ENCODE assay signal across 1 cellular context in genomic region chr7:129055294-129055816, GRCh38.
TF ChIP-seq lines count a peak whose summit lies in the region.

No MANE protein-coding gene starts in this region.

TF ChIP-seq in K562, 482 proteins besides CTCF, POLR2A, EP300 and RAD21 (continued from another document and continues in another):
- TF ChIP-seq NR0B1 (IDR thresholded peaks at IDR 0.05; ENCODE audit: partially characterized antibody) = no peak
- no peak for TF ChIP-seq MAFK (IDR thresholded peaks at IDR 0.05; ENCODE audit: low read length)
- no peak for TF ChIP-seq SMAD1 (IDR thresholded peaks at IDR 0.05; ENCODE audit: low read depth, low read length, partially characterized antibody)
- no peak for TF ChIP-seq CREB5 (CRISPR knock-in tag; IDR thresholded peaks at IDR 0.05)
- TF ChIP-seq NONO (IDR thresholded peaks at IDR 0.05; ENCODE audit: low read depth in 2 of 2, low read length in 1 of 2) = no peak
- TF ChIP-seq KHSRP (IDR thresholded peaks at IDR 0.05) = no peak
- TF ChIP-seq ZZZ3 (IDR thresholded peaks at IDR 0.05) = no peak
- no peak for TF ChIP-seq TCFL5 (CRISPR knock-in tag; conservative IDR thresholded peaks at IDR 0.05)
- TF ChIP-seq ELF1 (tag; IDR thresholded peaks at IDR 0.05) = peak; percentile 73
- no peak for TF ChIP-seq FOXP1 (CRISPR knock-in tag; IDR thresholded peaks at IDR 0.05)
- TF ChIP-seq, protein P1, sequence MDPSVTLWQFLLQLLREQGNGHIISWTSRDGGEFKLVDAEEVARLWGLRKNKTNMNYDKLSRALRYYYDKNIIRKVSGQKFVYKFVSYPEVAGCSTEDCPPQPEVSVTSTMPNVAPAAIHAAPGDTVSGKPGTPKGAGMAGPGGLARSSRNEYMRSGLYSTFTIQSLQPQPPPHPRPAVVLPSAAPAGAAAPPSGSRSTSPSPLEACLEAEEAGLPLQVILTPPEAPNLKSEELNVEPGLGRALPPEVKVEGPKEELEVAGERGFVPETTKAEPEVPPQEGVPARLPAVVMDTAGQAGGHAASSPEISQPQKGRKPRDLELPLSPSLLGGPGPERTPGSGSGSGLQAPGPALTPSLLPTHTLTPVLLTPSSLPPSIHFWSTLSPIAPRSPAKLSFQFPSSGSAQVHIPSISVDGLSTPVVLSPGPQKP (CRISPR knock-in tag; IDR thresholded peaks at IDR 0.05) = no peak
- TF ChIP-seq ZNF140 (CRISPR knock-in tag; IDR thresholded peaks at IDR 0.05) = no peak
- no peak for TF ChIP-seq BHLHE40 (IDR thresholded peaks at IDR 0.05; ENCODE audit: low read length)
- no peak for TF ChIP-seq GATAD2A (IDR thresholded peaks at IDR 0.05)
- no peak for TF ChIP-seq GABPB2 (CRISPR knock-in tag; conservative IDR thresholded peaks at IDR 0.05)
- TF ChIP-seq ZNF197 (CRISPR knock-in tag; IDR thresholded peaks at IDR 0.05; ENCODE audit: low read depth) = no peak
- no peak for TF ChIP-seq CREM (IDR thresholded peaks at IDR 0.05; ENCODE audit: low read depth)
- TF ChIP-seq NR1H2 (CRISPR knock-in tag; IDR thresholded peaks at IDR 0.05) = no peak
- TF ChIP-seq ZNF3 (CRISPR knock-in tag; IDR thresholded peaks at IDR 0.05) = no peak
- TF ChIP-seq HNRNPL (IDR thresholded peaks at IDR 0.05; ENCODE audit: low read depth, low read length) = no peak
- TF ChIP-seq RERE (CRISPR knock-in tag; IDR thresholded peaks at IDR 0.05; ENCODE audit: borderline replicate concordance) = peak; percentile 8; the same call in 1 of the 2 replicates
- TF ChIP-seq ZBTB8A (IDR thresholded peaks at IDR 0.05; ENCODE audit: partially characterized antibody) = no peak
- TF ChIP-seq, protein P2, sequence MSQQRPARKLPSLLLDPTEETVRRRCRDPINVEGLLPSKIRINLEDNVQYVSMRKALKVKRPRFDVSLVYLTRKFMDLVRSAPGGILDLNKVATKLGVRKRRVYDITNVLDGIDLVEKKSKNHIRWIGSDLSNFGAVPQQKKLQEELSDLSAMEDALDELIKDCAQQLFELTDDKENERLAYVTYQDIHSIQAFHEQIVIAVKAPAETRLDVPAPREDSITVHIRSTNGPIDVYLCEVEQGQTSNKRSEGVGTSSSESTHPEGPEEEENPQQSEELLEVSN (IDR thresholded peaks at IDR 0.05; ENCODE audit: borderline replicate concordance in 1 of 2, extremely low read depth in 1 of 2, insufficient read depth in 1 of 2, insufficient read length in 1 of 2, low read depth in 1 of 2, low read length in 1 of 2, poor library complexity in 1 of 2, severe bottlenecking in 1 of 2) = peak in 1 of 2 experiments; percentile 4
- no peak for TF ChIP-seq HMGN3 (IDR thresholded peaks at IDR 0.05; ENCODE audit: borderline replicate concordance, extremely low read depth, insufficient read length, low read depth, low read length)
- no peak for TF ChIP-seq MLLT1 (IDR thresholded peaks at IDR 0.05)
- TF ChIP-seq ZNF778 (CRISPR knock-in tag; IDR thresholded peaks at IDR 0.05) = no peak
- TF ChIP-seq AFF4 (CRISPR knock-in tag; IDR thresholded peaks at IDR 0.05) = 0 out of 2 replicates have a peak, but pooled peaks have one; percentile 3
- TF ChIP-seq KLF16 (IDR thresholded peaks at IDR 0.05) = no peak
- no peak for TF ChIP-seq CBX8 (IDR thresholded peaks at IDR 0.05; ENCODE audit: borderline replicate concordance, extremely low read depth, low read depth, low read length, poor library complexity, severe bottlenecking)
- no peak for TF ChIP-seq CREB1 (IDR thresholded peaks at IDR 0.05)
- TF ChIP-seq CREB1 (CRISPR knock-in tag; IDR thresholded peaks at IDR 0.05) = no peak
- no peak for TF ChIP-seq RBM17 (IDR thresholded peaks at IDR 0.05; ENCODE audit: borderline replicate concordance, low read depth, low read length)
- TF ChIP-seq MLX (CRISPR knock-in tag; conservative IDR thresholded peaks at IDR 0.05) = no peak
- no peak for TF ChIP-seq BCL6 (CRISPR knock-in tag; IDR thresholded peaks at IDR 0.05)
- no peak for TF ChIP-seq ZNF507 (tag; conservative IDR thresholded peaks at IDR 0.05)
- TF ChIP-seq YY1 (IDR thresholded peaks at IDR 0.05; ENCODE audit: borderline replicate concordance in 1 of 3, control insufficient read depth in 1 of 3, extremely low read depth in 1 of 3, insufficient read depth in 3 of 3, insufficient read length in 1 of 3, insufficient replicate concordance in 2 of 3, low read depth in 1 of 3, low read length in 2 of 3) = no peak
- TF ChIP-seq ZNF274 (IDR thresholded peaks at IDR 0.05; ENCODE audit: borderline replicate concordance, low read depth, low read length) = no peak
- no peak for TF ChIP-seq ZNF217 (CRISPR knock-in tag; IDR thresholded peaks at IDR 0.05)
- TF ChIP-seq, protein P3, sequence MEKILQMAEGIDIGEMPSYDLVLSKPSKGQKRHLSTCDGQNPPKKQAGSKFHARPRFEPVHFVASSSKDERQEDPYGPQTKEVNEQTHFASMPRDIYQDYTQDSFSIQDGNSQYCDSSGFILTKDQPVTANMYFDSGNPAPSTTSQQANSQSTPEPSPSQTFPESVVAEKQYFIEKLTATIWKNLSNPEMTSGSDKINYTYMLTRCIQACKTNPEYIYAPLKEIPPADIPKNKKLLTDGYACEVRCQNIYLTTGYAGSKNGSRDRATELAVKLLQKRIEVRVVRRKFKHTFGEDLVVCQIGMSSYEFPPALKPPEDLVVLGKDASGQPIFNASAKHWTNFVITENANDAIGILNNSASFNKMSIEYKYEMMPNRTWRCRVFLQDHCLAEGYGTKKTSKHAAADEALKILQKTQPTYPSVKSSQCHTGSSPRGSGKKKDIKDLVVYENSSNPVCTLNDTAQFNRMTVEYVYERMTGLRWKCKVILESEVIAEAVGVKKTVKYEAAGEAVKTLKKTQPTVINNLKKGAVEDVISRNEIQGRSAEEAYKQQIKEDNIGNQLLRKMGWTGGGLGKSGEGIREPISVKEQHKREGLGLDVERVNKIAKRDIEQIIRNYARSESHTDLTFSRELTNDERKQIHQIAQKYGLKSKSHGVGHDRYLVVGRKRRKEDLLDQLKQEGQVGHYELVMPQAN (IDR thresholded peaks at IDR 0.05; ENCODE audit: borderline replicate concordance) = peak; percentile 36; the same call in 1 of the 2 replicates
- TF ChIP-seq ZNF133 (CRISPR knock-in tag; IDR thresholded peaks at IDR 0.05) = no peak
- TF ChIP-seq EHMT2 (IDR thresholded peaks at IDR 0.05) = no peak; the same call in 1 of the 2 replicates
- TF ChIP-seq ZNF79 (CRISPR knock-in tag; IDR thresholded peaks at IDR 0.05; ENCODE audit: low read depth) = no peak
- no peak for TF ChIP-seq SNRNP70 (optimal IDR thresholded peaks at IDR 0.05; ENCODE audit: low read depth, low read length)
- no peak for TF ChIP-seq SRSF7 (optimal IDR thresholded peaks at IDR 0.05; ENCODE audit: low read depth, low read length)
- TF ChIP-seq POLR3G (IDR thresholded peaks at IDR 0.05; ENCODE audit: extremely low read depth, insufficient read length, insufficient replicate concordance) = no peak
